Comparison of ENCODE assay signal across 17 cellular contexts in the genomic region with DNA sequence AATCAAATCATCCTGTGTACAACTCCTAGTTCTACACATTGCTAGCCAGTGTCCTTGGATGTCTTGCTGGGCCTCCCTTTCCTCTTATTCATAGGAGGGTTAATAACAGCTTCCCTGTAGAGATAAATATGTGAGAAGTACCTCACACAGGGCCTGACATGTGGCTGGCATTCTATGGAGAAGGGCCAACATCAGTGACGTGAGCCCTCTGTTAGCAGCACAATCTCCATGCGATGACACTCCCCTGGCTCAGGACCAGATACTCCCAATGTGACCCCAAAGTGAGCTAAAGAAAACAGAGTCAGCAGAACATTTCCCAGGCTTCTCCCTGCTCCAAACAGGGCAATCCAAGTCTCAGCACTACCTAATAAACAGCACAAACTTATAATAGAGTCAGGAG.
DNase-seq lines count a peak whose midpoint lies in the region; ATAC-seq and TF ChIP-seq lines count a peak whose summit lies in the region.
"Had no signal": no experiment of that assay in that cellular context is flagged by ENCODE, and none has a peak within 500 bp of the region (broad histone marks: within the 10 kb centered on the region; RNA-seq: fewer than 3 reads in every experiment).

No MANE protein-coding gene starts in this region.

- no peaks in the 10 kb centered on the region for H3K36me3 ChIP-seq in neuronal stem cell (replicated peaks in 1 of 2; ENCODE audit: control insufficient read depth in 2 of 2, insufficient read depth in 2 of 2, low read length in 2 of 2)
- no peaks in the 10 kb centered on the region for H3K36me3 ChIP-seq in HAP-1 (replicated peaks)

- DNase-seq in HT1080 (ENCODE audit: low read depth) = peak; percentile 20
- peak; percentile 11 for DNase-seq in astrocyte of the spinal cord (ENCODE audit: low read depth, low spot score)
- peak; percentile 90 for DNase-seq in left cardiac atrium
- no peak for DNase-seq in neuronal stem cell (ENCODE audit: low spot score)
- DNase-seq in mesothelial cell of epicardium (ENCODE audit: low spot score in 2 of 2, unreplicated experiment in 2 of 2) = no peak
- no peak for DNase-seq in HAP-1 (ENCODE audit: low spot score in 2 of 2)
- DNase-seq in DMS153 (lab: John Stamatoyannopoulos, UW) = no peak
- DNase-seq: activated CD4-positive, alpha-beta T cell treated with anti-CD3 and anti-CD28 coated beads, Interleukin-2, amount 10 ng/mL, durations not matched to agents 24 days and 14 days; anterior cingulate cortex; EL; GM23248; KBM-7; stimulated activated CD8-positive, alpha-beta memory T cell treated with anti-CD3 and anti-CD28 coated beads, Interleukin-4, amount 100 ng/mL, for 48 hours had no signal

- TF ChIP-seq CTCF in astrocyte of the spinal cord (IDR thresholded peaks at IDR 0.05; ENCODE audit: low read depth, low read length) = no peak
- no peak for TF ChIP-seq CTCF in mesothelial cell of epicardium (IDR thresholded peaks at IDR 0.05; ENCODE audit: unreplicated experiment)

- no peak overlapping the region for H3K4me3 Mint-ChIP-seq in mesothelial cell of epicardium
- H3K4me3 Mint-ChIP-seq: activated CD4-positive, alpha-beta T cell treated with anti-CD3 and anti-CD28 coated beads, Interleukin-2, amount 10 ng/mL, durations not matched to agents 24 days and 14 days had no signal

- H3K23ac ChIP-seq in neuronal stem cell (ENCODE audit: low read depth, low read length, poor library complexity) = no peak overlapping the region

- in situ Hi-C loops in astrocyte of the spinal cord (cut with HindIII; ENCODE audit: low sequenced_read_pairs) = no loop called here
- in situ Hi-C loops in HAP-1 (cut with MboI; ENCODE audit: low sequenced_read_pairs) = no loop called here

- H2BK120ac ChIP-seq in neuronal stem cell (ENCODE audit: low read depth, low read length) = no peak overlapping the region

- H3K27ac ChIP-seq in neuronal stem cell (replicated peaks; ENCODE audit: low read length) = no peak overlapping the region
- H3K27ac ChIP-seq: coronary artery, GM23248 had no signal

- no peak overlapping the region for H3K4me3 ChIP-seq in astrocyte of the spinal cord (ENCODE audit: low read depth, low read length)
- H3K4me3 ChIP-seq in neuronal stem cell (ENCODE audit: low read length in 2 of 2) = no peak overlapping the region
- H3K4me3 ChIP-seq in HAP-1 = no peak overlapping the region
- H3K4me3 ChIP-seq: coronary artery, GM23248, smooth muscle cell had no signal

- no peaks in the 10 kb centered on the region for H3K27me3 Mint-ChIP-seq in mesothelial cell of epicardium (ENCODE audit: low read depth)
- H3K27me3 Mint-ChIP-seq: activated CD4-positive, alpha-beta T cell treated with anti-CD3 and anti-CD28 coated beads, Interleukin-2, amount 10 ng/mL, durations not matched to agents 24 days and 14 days had no signal

- no peak overlapping the region for H3K18ac ChIP-seq in neuronal stem cell (ENCODE audit: low read length)

- no peak overlapping the region for H3K14ac ChIP-seq in neuronal stem cell (ENCODE audit: low read length)

- H3K36me3 Mint-ChIP-seq in mesothelial cell of epicardium = no peaks in the 10 kb centered on the region

- H3K79me1 ChIP-seq in neuronal stem cell (ENCODE audit: low read depth, low read length) = no peaks in the 10 kb centered on the region

- H3K4me1 ChIP-seq in neuronal stem cell (ENCODE audit: control insufficient read depth in 2 of 2, insufficient read depth in 1 of 2, low read depth in 1 of 2, low read length in 2 of 2) (peaks cover 5 to 8% of the 10 kb centered on the region in 2 donors), HAP-1 (no peaks in the 10 kb centered on the region)

- no peaks in the 10 kb centered on the region for H3K27me3 ChIP-seq in neuronal stem cell (ENCODE audit: control insufficient read depth in 3 of 3, insufficient read depth in 3 of 3, low read depth in 1 of 3, low read length in 3 of 3)
- H3K27me3 ChIP-seq in HAP-1 (ENCODE audit: low read depth) = no peaks in the 10 kb centered on the region

- H4K91ac ChIP-seq in neuronal stem cell (ENCODE audit: low read depth, low read length, poor library complexity) = no peak overlapping the region

- peak; percentile 95 to 97 for ATAC-seq in left cardiac atrium
- no peak for ATAC-seq in HG03565 (IDR thresholded peaks at IDR 0.05; ENCODE audit: unreplicated experiment)
- ATAC-seq: left lobe of liver had no signal

- no peak overlapping the region for H3K27ac Mint-ChIP-seq in mesothelial cell of epicardium
- H3K27ac Mint-ChIP-seq: activated CD4-positive, alpha-beta T cell treated with anti-CD3 and anti-CD28 coated beads, Interleukin-2, amount 10 ng/mL, durations not matched to agents 24 days and 14 days had no signal

- H2BK5ac ChIP-seq in neuronal stem cell (ENCODE audit: low read length) = no peak overlapping the region

- no CpG with 5 or more reads among the region's 2 CpGs for WGBS in neuronal stem cell (ENCODE audit: extremely low coverage in 2 of 2, insufficient read length in 2 of 2, insufficient replicate concordance in 1 of 2), 2 donors

- peaks cover 17% of the 10 kb centered on the region for H3K4me1 Mint-ChIP-seq in mesothelial cell of epicardium
- H3K4me1 Mint-ChIP-seq: activated CD4-positive, alpha-beta T cell treated with anti-CD3 and anti-CD28 coated beads, Interleukin-2, amount 10 ng/mL, durations not matched to agents 24 days and 14 days had no signal

- no peak overlapping the region for H3K9ac ChIP-seq in neuronal stem cell (ENCODE audit: low read depth, low read length, poor library complexity)
- H3K9ac ChIP-seq: GM23248 had no signal

- intact Hi-C loops in left cardiac atrium (cut with DNase I) = no loop called here

- no peak overlapping the region for H2BK12ac ChIP-seq in neuronal stem cell (ENCODE audit: low read length)

- H2AK5ac ChIP-seq in neuronal stem cell (ENCODE audit: low read depth, low read length) = no peak overlapping the region

- H2BK15ac ChIP-seq in neuronal stem cell (ENCODE audit: low read length) = no peak overlapping the region

- no peak overlapping the region for H4K8ac ChIP-seq in neuronal stem cell (ENCODE audit: low read depth, low read length)

- no peaks in the 10 kb centered on the region for H3K9me3 ChIP-seq in neuronal stem cell (replicated peaks in 1 of 2; ENCODE audit: control insufficient read depth in 2 of 2, insufficient read depth in 1 of 2, low read depth in 1 of 2, low read length in 2 of 2)
- no peaks in the 10 kb centered on the region for H3K9me3 ChIP-seq in HAP-1

- peaks cover 5% of the 10 kb centered on the region for H3K9me3 Mint-ChIP-seq in mesothelial cell of epicardium
- H3K9me3 Mint-ChIP-seq: activated CD4-positive, alpha-beta T cell treated with anti-CD3 and anti-CD28 coated beads, Interleukin-2, amount 10 ng/mL, durations not matched to agents 24 days and 14 days had no signal

- no peak overlapping the region for H3K4ac ChIP-seq in neuronal stem cell (ENCODE audit: low read length)

- H3K4me2 ChIP-seq in neuronal stem cell (ENCODE audit: insufficient read depth, low read length, poor library complexity, severe bottlenecking) = no peak overlapping the region
- H3K4me2 ChIP-seq: smooth muscle cell had no signal

- H2AFZ ChIP-seq in neuronal stem cell (ENCODE audit: low read length) = peak overlapping the region; percentile 4
- H2AFZ ChIP-seq: GM23248 had no signal

Comparison
In these comparisons a context has a peak if more than half of its experiments do, and no peak if none do; other contexts are left out.
1. DNase-seq: peak in HT1080 (single experiment), astrocyte of the spinal cord (single experiment) and left cardiac atrium (single experiment); none in neuronal stem cell (single experiment), mesothelial cell of epicardium (0 of 2), HAP-1 (0 of 2) and DMS153 (single experiment).